Comparison of ENCODE assay signal across 17 cellular contexts in the genomic region with DNA sequence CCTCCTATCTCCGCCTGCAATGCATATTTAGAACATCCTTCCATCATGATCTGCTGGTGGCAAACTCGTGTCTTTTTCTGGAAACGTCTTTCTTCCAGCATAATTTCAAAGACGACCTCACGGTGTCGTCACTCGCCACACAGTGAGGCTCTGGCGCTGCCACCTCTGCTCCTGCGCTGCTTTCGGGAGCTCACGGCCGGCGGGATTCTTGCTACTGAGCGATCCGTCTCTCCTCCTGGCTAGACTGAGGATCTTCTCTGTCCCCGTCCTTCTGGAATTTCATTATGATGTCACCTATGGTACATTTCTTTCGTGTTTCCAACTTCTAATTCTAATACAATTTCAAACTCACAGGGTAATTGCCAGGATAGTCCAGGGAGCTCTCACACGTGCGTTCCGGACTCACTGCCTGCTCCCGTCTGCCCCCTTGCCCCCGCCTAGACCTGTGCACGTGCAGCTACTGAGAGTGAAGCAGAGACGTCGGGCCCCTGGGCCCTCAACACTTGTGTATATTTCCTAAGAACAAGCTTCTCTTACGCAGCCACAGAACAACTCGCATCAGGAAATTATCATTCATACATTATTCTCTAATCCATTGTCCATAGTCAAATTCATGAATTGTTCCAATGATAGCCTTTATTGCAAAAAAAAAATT. TPM values are rescaled to one million over a fixed set of nuclear protein-coding genes. Genes with fewer than 3 reads are reported as not detected.
DNase-seq lines count a peak whose midpoint lies in the region; ATAC-seq and TF ChIP-seq lines count a peak whose summit lies in the region.
"Had no signal": no experiment of that assay in that cellular context is flagged by ENCODE, and none has a peak within 500 bp of the region (broad histone marks: within the 10 kb centered on the region; RNA-seq: fewer than 3 reads in every experiment).

No MANE protein-coding gene starts in this region.

- H3K36me3 Mint-ChIP-seq in chondrocyte (ENCODE audit: low read depth) (peaks cover 13% of the 10 kb centered on the region), nephron progenitor cell (ENCODE audit: low read depth) (peaks cover 40% of the 10 kb centered on the region), endodermal cell (ENCODE audit: low read depth) (peaks cover 50% of the 10 kb centered on the region)

- TF ChIP-seq CTCF in RWPE2 (IDR thresholded peaks at IDR 0.05; ENCODE audit: poor library complexity, severe bottlenecking), result no peak
- no peak for TF ChIP-seq CTCF in chondrocyte (IDR thresholded peaks at IDR 0.05)
- TF ChIP-seq CTCF in nephron progenitor cell (IDR thresholded peaks at IDR 0.05), result no peak
- no peak for TF ChIP-seq CTCF in endodermal cell (conservative IDR thresholded peaks at IDR 0.05)

- H3K27ac ChIP-seq in RWPE2 (ENCODE audit: poor library complexity, severe bottlenecking) (no peak overlapping the region), endodermal cell (ENCODE audit: low read depth, low read length) (no peak overlapping the region)
- H3K27ac ChIP-seq: A549, C4-2B had no signal

- H3K27me3 ChIP-seq in RWPE2 (ENCODE audit: insufficient read depth, poor library complexity, severe bottlenecking), result no peaks in the 10 kb centered on the region
- H3K27me3 ChIP-seq in endodermal cell (ENCODE audit: control insufficient read depth, insufficient read depth, low read length, poor library complexity, severe bottlenecking), result no peaks in the 10 kb centered on the region
- H3K27me3 ChIP-seq: BE2C had no signal

- no peak for ATAC-seq in RWPE2 (ENCODE audit: low read depth)
- ATAC-seq: CD8-positive, alpha-beta T cell had no signal

- H3K36me3 ChIP-seq in RWPE2 (ENCODE audit: low read depth) (peaks cover 50% of the 10 kb centered on the region), endodermal cell (ENCODE audit: control insufficient read depth, insufficient read depth, low read length) (peaks cover 13% of the 10 kb centered on the region)

- H3K9me3 ChIP-seq in RWPE2 (ENCODE audit: severe bottlenecking) (no peaks in the 10 kb centered on the region), endodermal cell (ENCODE audit: control insufficient read depth, low read length) (no peaks in the 10 kb centered on the region)
- H3K9me3 ChIP-seq: A549, BE2C, HAP-1 had no signal

- H3K4me3 Mint-ChIP-seq in chondrocyte (ENCODE audit: unreplicated experiment) (no peak overlapping the region), nephron progenitor cell (no peak overlapping the region), endodermal cell (no peak overlapping the region)
- H3K4me3 Mint-ChIP-seq: CD8-positive, alpha-beta T cell; HFFc6 had no signal

- no peaks in the 10 kb centered on the region for H3K4me1 Mint-ChIP-seq in chondrocyte (ENCODE audit: low read depth)
- no peaks in the 10 kb centered on the region for H3K4me1 Mint-ChIP-seq in nephron progenitor cell
- no peaks in the 10 kb centered on the region for H3K4me1 Mint-ChIP-seq in endodermal cell

- H3K27ac Mint-ChIP-seq in chondrocyte (ENCODE audit: unreplicated experiment) (no peak overlapping the region), nephron progenitor cell (peak overlapping the region; percentile 59), endodermal cell (no peak overlapping the region)
- H3K27ac Mint-ChIP-seq: CD8-positive, alpha-beta T cell had no signal

- 92% methylated on average over 24 to 27 of the region's 27 CpGs for WGBS in endodermal cell (ENCODE audit: insufficient coverage in 1 of 2, insufficient read length in 1 of 2), 2 experiments

- H3K27me3 Mint-ChIP-seq in chondrocyte (ENCODE audit: low read depth) (no peaks in the 10 kb centered on the region), nephron progenitor cell (ENCODE audit: low read depth, poor library complexity) (no peaks in the 10 kb centered on the region), endodermal cell (ENCODE audit: insufficient read depth) (no peaks in the 10 kb centered on the region)

- H3K9me3 Mint-ChIP-seq in chondrocyte (ENCODE audit: low read depth) (no peaks in the 10 kb centered on the region), nephron progenitor cell (no peaks in the 10 kb centered on the region), endodermal cell (no peaks in the 10 kb centered on the region)
- H3K9me3 Mint-ChIP-seq: CD8-positive, alpha-beta T cell; HFFc6 had no signal

- H3K4me1 ChIP-seq in RWPE2 (ENCODE audit: insufficient read depth, poor library complexity, severe bottlenecking) (no peaks in the 10 kb centered on the region), endodermal cell (ENCODE audit: control insufficient read depth, insufficient read depth, low read length) (no peaks in the 10 kb centered on the region)
- H3K4me1 ChIP-seq: BE2C, HAP-1 had no signal

- no peak overlapping the region for H3K9ac ChIP-seq in endodermal cell (ENCODE audit: extremely low read depth, low read length, poor library complexity, severe bottlenecking)

- DNase-seq in RWPE2 (ENCODE audit: low spot score) (peak; percentile 77), chondrocyte (ENCODE audit: low spot score) (peak; percentile 68), nephron progenitor cell (no peak), NCI-H187 (lab: John Stamatoyannopoulos, UW) (no peak), endodermal cell (no peak)
- DNase-seq in stimulated activated CD8-positive, alpha-beta memory T cell treated with anti-CD3 and anti-CD28 coated beads, Interleukin-4, amount 100 ng/mL, for 48 hours, result no peak
- DNase-seq: BE2C; CD8-positive, alpha-beta T cell; COR-L47; DND-41; GDM1; GOT3 had no signal

- no peak overlapping the region for H3K4me3 ChIP-seq in RWPE2 (ENCODE audit: severe bottlenecking)
- no peak overlapping the region for H3K4me3 ChIP-seq in endodermal cell (ENCODE audit: low read length)
- H3K4me3 ChIP-seq: A549, HAP-1 had no signal

RNA-seq across cellular contexts. Expression of a gene that starts 25.5 kb away (rescaled TPM):
- total RNA-seq in chondrocyte (13.6 to 18.1 TPM (median 14.9 TPM) in 3 replicates), endodermal cell (10 to 100 TPM; 34.5 to 37.0 TPM)
- 15.5 TPM for polyA plus RNA-seq in endodermal cell (2013, experiment 1 of 2)
- polyA plus RNA-seq in endodermal cell (2013, experiment 2 of 2), result 14.7 TPM

RNA-seq across cellular contexts. Expression of a gene that starts 27.4 kb away (rescaled TPM):
- total RNA-seq in chondrocyte (7.8 to 8.5 TPM (median 7.9 TPM) in 3 replicates), endodermal cell (10 to 100 TPM; 11.5 to 12.3 TPM)
- polyA plus RNA-seq in endodermal cell (2013, experiment 1 of 2), result 14.3 TPM
- 13.6 TPM for polyA plus RNA-seq in endodermal cell (2013, experiment 2 of 2)

RNA-seq across cellular contexts. Expression of a gene that starts 45.6 kb away (rescaled TPM):
- total RNA-seq in chondrocyte (0.25 to 0.38 TPM in 2 of 3 replicates, not detected in the other), endodermal cell (1 to 10 TPM; 1.8 to 2.4 TPM)
- 5.2 TPM for polyA plus RNA-seq in endodermal cell (2013, experiment 1 of 2)
- 5.2 TPM for polyA plus RNA-seq in endodermal cell (2013, experiment 2 of 2)
- total RNA-seq: HFFc6 had no signal

RNA-seq across cellular contexts. Expression of a gene that starts 52.0 kb away (rescaled TPM):
- not detected in 3 replicates for total RNA-seq in chondrocyte
- total RNA-seq in endodermal cell, result not detected
- not detected for polyA plus RNA-seq in endodermal cell (2013, experiment 1 of 2)
- not detected for polyA plus RNA-seq in endodermal cell (2013, experiment 2 of 2)
- total RNA-seq: CD8-positive, alpha-beta T cell; HFFc6 had no signal
- polyA plus RNA-seq: A549, AG04450 had no signal

RNA-seq across cellular contexts. Expression of a gene that starts 53.7 kb away (rescaled TPM):
- total RNA-seq in chondrocyte (7.8 to 15.0 TPM (median 7.8 TPM) in 3 replicates), endodermal cell (10 to 100 TPM in 1 of 2 donors, 1 to 10 TPM in 1; 6.7 to 18.3 TPM)
- 52.0 TPM for polyA plus RNA-seq in endodermal cell (2013, experiment 1 of 2)
- polyA plus RNA-seq in endodermal cell (2013, experiment 2 of 2), result 47.9 TPM

Comparison
In these comparisons a context has a peak if more than half of its experiments do, and no peak if none do; other contexts are left out.
1. DNase-seq: peak in RWPE2 (single experiment) and chondrocyte (single experiment); none in nephron progenitor cell (single experiment), NCI-H187 (0 of 2), endodermal cell (single experiment) and stimulated activated CD8-positive, alpha-beta memory T cell treated with anti-CD3 and anti-CD28 coated beads, Interleukin-4, amount 100 ng/mL, for 48 hours (single experiment).